In the genomic region with DNA sequence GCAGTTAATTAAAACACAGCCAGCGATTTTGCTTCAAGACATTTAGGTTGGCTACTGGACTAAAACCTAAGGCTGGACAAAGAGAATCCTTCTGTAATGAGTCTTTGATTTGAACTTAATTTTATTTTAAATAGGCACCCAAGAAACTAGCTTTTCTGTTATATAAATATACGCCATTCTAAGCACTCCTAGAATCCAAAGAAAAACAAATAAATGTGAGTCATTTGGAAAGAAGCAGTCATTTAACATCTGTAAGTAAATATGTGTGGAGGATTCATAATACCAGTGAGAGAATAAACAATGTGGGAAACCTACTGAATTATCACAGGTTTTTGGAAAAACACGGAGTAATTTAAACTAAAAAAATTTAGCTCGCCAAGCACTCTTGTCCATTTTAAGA, we compare ENCODE assay signal across 26 cellular contexts. TPM values are rescaled to one million over a fixed set of nuclear protein-coding genes. Genes with fewer than 3 reads are reported as not detected.
A peak's percentile ranks its signal among the peaks of the same experiment; 100 is the strongest.
DNase-seq lines count a peak whose midpoint lies in the region; ATAC-seq and TF ChIP-seq lines count a peak whose summit lies in the region.
"Had no signal": no experiment of that assay in that cellular context is flagged by ENCODE, and none has a peak within 500 bp of the region (broad histone marks: within the 10 kb centered on the region; RNA-seq: fewer than 3 reads in every experiment).

No MANE protein-coding gene starts in this region.

- H3K36me3 Mint-ChIP-seq in activated CD8-positive, alpha-beta memory T cell treated with anti-CD3 and anti-CD28 coated beads, Interleukin-2, amount 10 ng/mL, durations not matched to agents 7 days and 5 days = no peaks in the 10 kb centered on the region
- H3K36me3 Mint-ChIP-seq: brain had no signal

- POLR2A ChIA-PET in Panc1 (lab: Charles Lee) (no interaction called here), SK-N-SH (lab: Yijun Ruan, JAX) (no interaction called here)

- no peak for TF ChIP-seq RAD21 in SK-N-SH (IDR thresholded peaks at IDR 0.05; ENCODE audit: low read length)

- H3K4me3 Mint-ChIP-seq in activated CD8-positive, alpha-beta memory T cell treated with anti-CD3 and anti-CD28 coated beads, Interleukin-2, amount 10 ng/mL, durations not matched to agents 7 days and 5 days = no peak overlapping the region
- H3K4me3 Mint-ChIP-seq: activated CD4-positive, alpha-beta memory T cell treated with anti-CD3 and anti-CD28 coated beads, Interleukin-2, amount 10 ng/mL, durations not matched to agents 7 days and 5 days; activated naive CD4-positive, alpha-beta T cell treated with anti-CD3 and anti-CD28 coated beads for 36 hours; brain; CD4-positive, alpha-beta T cell; memory B cell; stimulated activated naive B cell treated with anti-CD40 and anti-IgM and Interleukin-4, amounts not matched to agents 10 μg/mL and 1 μg/mL and 100 μg/mL, for 72 hours had no signal

- H3K27me3 ChIP-seq in Panc1 (ENCODE audit: control insufficient read depth, insufficient read depth, low read length) (peaks cover 22% of the 10 kb centered on the region), fibroblast of lung (ENCODE audit: control insufficient read depth, insufficient read depth, low read length) (peaks cover 3% of the 10 kb centered on the region), SK-N-SH (ENCODE audit: insufficient read depth) (no peaks in the 10 kb centered on the region)
- H3K27me3 ChIP-seq: adrenal gland, dorsolateral prefrontal cortex, left lung had no signal

- no peaks in the 10 kb centered on the region for H4K20me1 ChIP-seq in fibroblast of lung (ENCODE audit: control insufficient read depth, extremely low read depth, insufficient read depth, low read length)
- no peaks in the 10 kb centered on the region for H4K20me1 ChIP-seq in SK-N-SH (ENCODE audit: insufficient read depth)

- no TSS peak for BruUV-seq in Panc1 (replicated peaks; lab: Mats Ljungman, UMichigan)

- H3K27ac ChIP-seq in Panc1 (ENCODE audit: low read length) (no peak overlapping the region), fibroblast of lung (ENCODE audit: insufficient read depth, low read length) (no peak overlapping the region), SK-N-SH (ENCODE audit: low read depth in 2 of 2, low read length in 1 of 2) (no peak overlapping the region)
- H3K27ac ChIP-seq: adrenal gland, dorsolateral prefrontal cortex, left lung had no signal

- CTCF ChIA-PET in Panc1 (lab: Charles Lee) (no interaction called here), SK-N-SH (lab: Yijun Ruan, JAX) (interaction anchor here (0.7 to 1.4 kb wide), 3 partner anchors 12 to 269 kb away, joined by 3 to 4 read pairs (median 3); no protein-coding TSS in a partner anchor)
- CTCF ChIA-PET in activated CD8-positive, alpha-beta memory T cell treated with anti-CD3 and anti-CD28 coated beads, Interleukin-2, amount 10 ng/mL, durations not matched to agents 7 days and 5 days (lab: Charles Lee) = no interaction called here

- no peak overlapping the region for H3K4me3 ChIP-seq in Panc1 (ENCODE audit: low read depth in 2 of 2, low read length in 2 of 2)
- no peak overlapping the region for H3K4me3 ChIP-seq in fibroblast of lung (replicated peaks in 1 of 4; ENCODE audit: control extremely low read depth in 1 of 4, insufficient read depth in 1 of 4, low read depth in 3 of 4, low read length in 4 of 4)
- H3K4me3 ChIP-seq in SK-N-SH (ENCODE audit: low read depth in 2 of 2, low read length in 1 of 2) = no peak overlapping the region
- H3K4me3 ChIP-seq: adrenal gland, dorsolateral prefrontal cortex, K562, left lung had no signal

- no peak for TF ChIP-seq EP300 in SK-N-SH (IDR thresholded peaks at IDR 0.05; ENCODE audit: borderline replicate concordance in 1 of 2, low read depth in 1 of 2, low read length in 1 of 2)

- H3F3A ChIP-seq in SK-N-SH (replicated peaks; ENCODE audit: insufficient read depth) = no peaks in the 10 kb centered on the region

- intact Hi-C loops in Panc1 (cut with micrococcal nuclease; ENCODE audit: unreplicated experiment) = no loop called here

- H3K9me3 ChIP-seq in Panc1 (ENCODE audit: control insufficient read depth, insufficient read depth, low read depth, low read length) (no peaks in the 10 kb centered on the region), fibroblast of lung (ENCODE audit: control insufficient read depth, insufficient read depth, low read depth, low read length) (no peaks in the 10 kb centered on the region), SK-N-SH (no peaks in the 10 kb centered on the region)
- H3K9me3 ChIP-seq: adrenal gland, left lung had no signal

- H3K4me1 ChIP-seq in Panc1 (ENCODE audit: control insufficient read depth, insufficient read depth, low read length) = 0 out of 2 replicates have a peak, but pooled peaks cover 3% of the 10 kb centered on the region
- H3K4me1 ChIP-seq in fibroblast of lung (ENCODE audit: control insufficient read depth, extremely low read depth, insufficient read depth, low read length) = no peaks in the 10 kb centered on the region
- H3K4me1 ChIP-seq in SK-N-SH (ENCODE audit: control insufficient read depth in 1 of 2, insufficient read depth in 2 of 2, low read depth in 1 of 2, low read length in 1 of 2) = no peaks in the 10 kb centered on the region
- H3K4me1 ChIP-seq: adrenal gland, left lung had no signal

- peak; percentile 21 for DNase-seq in ELR (ENCODE audit: low read depth)
- DNase-seq in Panc1 (ENCODE audit: low read depth, low spot score) = no peak
- DNase-seq in fibroblast of lung (ENCODE audit: low read depth in 2 of 2) = peak; percentile 41 to 55
- peak; percentile 12 for DNase-seq in stromal cell of bone marrow (ENCODE audit: low read depth)
- DNase-seq in activated CD8-positive, alpha-beta memory T cell treated with anti-CD3 and anti-CD28 coated beads, Interleukin-2, amount 10 ng/mL, durations not matched to agents 7 days and 5 days = no peak
- DNase-seq in activated CD4-positive, alpha-beta T cell treated with anti-CD3 and anti-CD28 coated beads, Interleukin-2, amount 50 U/mL, for 1 hour = no peak
- DNase-seq in SK-N-SH = no peak
- DNase-seq: activated CD4-positive, alpha-beta memory T cell treated with anti-CD3 and anti-CD28 coated beads, Interleukin-2, amount 10 ng/mL, durations not matched to agents 7 days and 5 days; activated CD4-positive, CD25-positive, alpha-beta regulatory T cell treated with anti-CD3 and anti-CD28 coated beads, Interleukin-2, amount 50 U/mL, for 72 hours; activated CD8-positive, alpha-beta memory T cell treated with anti-CD3 and anti-CD28 coated beads, Interleukin-2, amount 50 U/mL, for 48 hours; activated naive CD4-positive, alpha-beta T cell treated with anti-CD3 and anti-CD28 coated beads for 36 hours; adrenal gland; CD4-positive, alpha-beta T cell; cerebellar nuclear complex; dorsolateral prefrontal cortex; glutamatergic neuron; islet precursor cell; left lung; NCI-H2029; NCI-H526; Right ventricle myocardium superior; stimulated activated naive B cell treated with anti-CD40 and anti-IgM and Interleukin-4, amounts not matched to agents 10 μg/mL and 1 μg/mL and 100 μg/mL, for 72 hours had no signal

- in situ Hi-C loops in Panc1 (cut with HindIII; ENCODE audit: low pct_unique_long_range_greater_than_20kb, low sequenced_read_pairs) = no loop called here

- H3K79me2 ChIP-seq in fibroblast of lung (ENCODE audit: control insufficient read depth, insufficient read depth, low read length) (no peaks in the 10 kb centered on the region), SK-N-SH (ENCODE audit: insufficient read depth) (no peaks in the 10 kb centered on the region)

- no peak overlapping the region for H2AFZ ChIP-seq in fibroblast of lung (ENCODE audit: low read length)
- H2AFZ ChIP-seq in SK-N-SH (ENCODE audit: low read depth) = no peak overlapping the region

- no peaks in the 10 kb centered on the region for H3K9me2 ChIP-seq in SK-N-SH

- no peaks in the 10 kb centered on the region for H3K4me1 Mint-ChIP-seq in activated CD8-positive, alpha-beta memory T cell treated with anti-CD3 and anti-CD28 coated beads, Interleukin-2, amount 10 ng/mL, durations not matched to agents 7 days and 5 days
- H3K4me1 Mint-ChIP-seq: activated CD4-positive, alpha-beta memory T cell treated with anti-CD3 and anti-CD28 coated beads, Interleukin-2, amount 10 ng/mL, durations not matched to agents 7 days and 5 days; memory B cell; stimulated activated naive B cell treated with anti-CD40 and anti-IgM and Interleukin-4, amounts not matched to agents 10 μg/mL and 1 μg/mL and 100 μg/mL, for 72 hours had no signal

- ATAC-seq in Panc1 (peak; percentile 81), HG02798 (IDR thresholded peaks at IDR 0.05; ENCODE audit: poor library complexity, unreplicated experiment) (no peak)
- ATAC-seq in activated CD8-positive, alpha-beta memory T cell treated with anti-CD3 and anti-CD28 coated beads, Interleukin-2, amount 10 ng/mL, durations not matched to agents 7 days and 5 days = no peak
- ATAC-seq: K562; left lung; stimulated activated naive B cell treated with anti-CD40 and anti-IgM and Interleukin-4, amounts not matched to agents 10 μg/mL and 1 μg/mL and 100 μg/mL, for 72 hours had no signal

- no peak for TF ChIP-seq CTCF in Panc1 (IDR thresholded peaks at IDR 0.05)
- no peak for TF ChIP-seq CTCF in fibroblast of lung (conservative IDR thresholded peaks at IDR 0.05 in 1 of 2, IDR thresholded peaks at IDR 0.05 in 1 of 2; ENCODE audit: low read depth in 1 of 2, low read length in 2 of 2)
- no peak for TF ChIP-seq CTCF in SK-N-SH (IDR thresholded peaks at IDR 0.05)

- no peaks in the 10 kb centered on the region for H3K9me3 Mint-ChIP-seq in activated CD8-positive, alpha-beta memory T cell treated with anti-CD3 and anti-CD28 coated beads, Interleukin-2, amount 10 ng/mL, durations not matched to agents 7 days and 5 days (ENCODE audit: low read depth)
- H3K9me3 Mint-ChIP-seq: activated CD4-positive, alpha-beta memory T cell treated with anti-CD3 and anti-CD28 coated beads, Interleukin-2, amount 10 ng/mL, durations not matched to agents 7 days and 5 days; activated naive CD4-positive, alpha-beta T cell treated with anti-CD3 and anti-CD28 coated beads for 36 hours; brain; CD4-positive, alpha-beta T cell; memory B cell; stimulated activated naive B cell treated with anti-CD40 and anti-IgM and Interleukin-4, amounts not matched to agents 10 μg/mL and 1 μg/mL and 100 μg/mL, for 72 hours had no signal

- no peak overlapping the region for H3K9ac ChIP-seq in fibroblast of lung (ENCODE audit: insufficient read depth, low read length)
- no peak overlapping the region for H3K9ac ChIP-seq in SK-N-SH

- H3K36me3 ChIP-seq in Panc1 (ENCODE audit: control insufficient read depth, insufficient read depth, low read length) = no peaks in the 10 kb centered on the region
- no peaks in the 10 kb centered on the region for H3K36me3 ChIP-seq in fibroblast of lung (ENCODE audit: control insufficient read depth, insufficient read depth, low read length)
- H3K36me3 ChIP-seq in SK-N-SH (replicated peaks in 1 of 2; ENCODE audit: control insufficient read depth in 1 of 2, insufficient read depth in 2 of 2, low read length in 1 of 2) = no peaks in the 10 kb centered on the region
- H3K36me3 ChIP-seq: adrenal gland, left lung had no signal

- WGBS in SK-N-SH (ENCODE audit: low lambda C conversion rate) = 65% methylated on average over 4 of the region's 4 CpGs

- H3K27me3 Mint-ChIP-seq in activated CD8-positive, alpha-beta memory T cell treated with anti-CD3 and anti-CD28 coated beads, Interleukin-2, amount 10 ng/mL, durations not matched to agents 7 days and 5 days = peaks cover 7% of the 10 kb centered on the region
- H3K27me3 Mint-ChIP-seq: brain; CD4-positive, alpha-beta T cell had no signal

- H3K4me2 ChIP-seq in fibroblast of lung (ENCODE audit: extremely low read depth, insufficient read depth, low read length) (no peak overlapping the region), SK-N-SH (no peak overlapping the region)

- H3K27ac Mint-ChIP-seq in activated CD8-positive, alpha-beta memory T cell treated with anti-CD3 and anti-CD28 coated beads, Interleukin-2, amount 10 ng/mL, durations not matched to agents 7 days and 5 days = no peak overlapping the region
- H3K27ac Mint-ChIP-seq: activated CD4-positive, alpha-beta memory T cell treated with anti-CD3 and anti-CD28 coated beads, Interleukin-2, amount 10 ng/mL, durations not matched to agents 7 days and 5 days; activated naive CD4-positive, alpha-beta T cell treated with anti-CD3 and anti-CD28 coated beads for 36 hours; CD4-positive, alpha-beta T cell; memory B cell; stimulated activated naive B cell treated with anti-CD40 and anti-IgM and Interleukin-4, amounts not matched to agents 10 μg/mL and 1 μg/mL and 100 μg/mL, for 72 hours had no signal

RNA-seq across cellular contexts. Expression of gene TECTA, which starts 1.2 kb away (rescaled TPM):
- total RNA-seq in Panc1 (2021; ENCODE audit: unreplicated experiment) (0.15 TPM), fibroblast of lung (0.26 and 0.33 TPM in 2 replicates)
- polyA plus RNA-seq in Panc1 (2012; ENCODE audit: insufficient read length) = 0.18 TPM
- polyA plus RNA-seq in fibroblast of lung (0.16 and 0.30 TPM in 2 replicates), SK-N-SH (2012; rRNA removed) (0.58 and 0.88 TPM in 2 replicates)
- 0.14 and 0.22 TPM in 2 replicates for polyA plus RNA-seq in fibroblast of lung (2012)
- polyA minus RNA-seq in fibroblast of lung (ENCODE audit: low replicate concordance) = 0.24 and 0.48 TPM in 2 replicates
- under 1 TPM; 0.18 to 0.28 TPM for total RNA-seq in activated CD8-positive, alpha-beta memory T cell treated with anti-CD3 and anti-CD28 coated beads, Interleukin-2, amount 10 ng/mL, durations not matched to agents 7 days and 5 days
- polyA plus RNA-seq in SK-N-SH (2012; cell fraction: cytosol; rRNA removed) = 0.24 and 0.33 TPM in 2 replicates
- polyA plus RNA-seq in SK-N-SH (2012; cell fraction: nucleus; rRNA removed) = 2.5 and 2.6 TPM in 2 replicates

Comparison
In these comparisons a context has a peak if more than half of its experiments do, and no peak if none do; other contexts are left out.
1. DNase-seq: peak in ELR (single experiment), fibroblast of lung (2 of 2) and stromal cell of bone marrow (single experiment); none in Panc1 (single experiment), activated CD8-positive, alpha-beta memory T cell treated with anti-CD3 and anti-CD28 coated beads, Interleukin-2, amount 10 ng/mL, durations not matched to agents 7 days and 5 days (single experiment), activated CD4-positive, alpha-beta T cell treated with anti-CD3 and anti-CD28 coated beads, Interleukin-2, amount 50 U/mL, for 1 hour (single experiment) and SK-N-SH (single experiment).